In the genomic region with DNA sequence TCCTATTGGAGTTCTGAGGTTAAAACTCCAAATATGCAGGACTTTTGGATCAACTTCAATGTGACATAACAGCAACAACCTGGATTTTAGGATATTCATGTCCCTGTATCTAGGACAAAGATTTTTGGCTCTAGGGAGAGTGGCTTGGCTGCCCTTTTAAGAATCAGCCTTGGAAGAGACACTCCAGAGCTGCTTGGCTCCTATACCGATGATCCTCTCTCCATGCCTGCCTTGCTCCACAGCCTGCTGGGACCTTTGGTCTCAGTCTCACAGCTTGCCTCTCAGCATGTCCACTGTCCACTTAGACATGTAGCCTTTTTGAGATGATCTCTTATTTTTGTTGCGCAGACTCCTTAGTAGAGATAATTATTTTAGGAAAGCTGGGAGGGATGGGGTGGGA, we compare ENCODE assay signal across 1 cellular context.
TF ChIP-seq lines count a peak whose summit lies in the region.

No MANE protein-coding gene starts in this region.

TF ChIP-seq in IMR-90, 13 proteins besides CTCF, POLR2A, EP300 and RAD21:
- TF ChIP-seq CHD1 (IDR thresholded peaks at IDR 0.05; ENCODE audit: low read depth, low read length) (no peak), RCOR1 (IDR thresholded peaks at IDR 0.05; ENCODE audit: insufficient replicate concordance, low read length) (no peak), MAZ (IDR thresholded peaks at IDR 0.05; ENCODE audit: borderline replicate concordance, low read depth, low read length) (no peak), BHLHE40 (IDR thresholded peaks at IDR 0.05; ENCODE audit: low read depth, low read length) (no peak)
- TF ChIP-seq, protein P1, sequence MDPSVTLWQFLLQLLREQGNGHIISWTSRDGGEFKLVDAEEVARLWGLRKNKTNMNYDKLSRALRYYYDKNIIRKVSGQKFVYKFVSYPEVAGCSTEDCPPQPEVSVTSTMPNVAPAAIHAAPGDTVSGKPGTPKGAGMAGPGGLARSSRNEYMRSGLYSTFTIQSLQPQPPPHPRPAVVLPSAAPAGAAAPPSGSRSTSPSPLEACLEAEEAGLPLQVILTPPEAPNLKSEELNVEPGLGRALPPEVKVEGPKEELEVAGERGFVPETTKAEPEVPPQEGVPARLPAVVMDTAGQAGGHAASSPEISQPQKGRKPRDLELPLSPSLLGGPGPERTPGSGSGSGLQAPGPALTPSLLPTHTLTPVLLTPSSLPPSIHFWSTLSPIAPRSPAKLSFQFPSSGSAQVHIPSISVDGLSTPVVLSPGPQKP (IDR thresholded peaks at IDR 0.05; ENCODE audit: borderline replicate concordance, low read depth, low read length), result no peak
